20 cellular contexts compared by ENCODE assay signal in the genomic region with DNA sequence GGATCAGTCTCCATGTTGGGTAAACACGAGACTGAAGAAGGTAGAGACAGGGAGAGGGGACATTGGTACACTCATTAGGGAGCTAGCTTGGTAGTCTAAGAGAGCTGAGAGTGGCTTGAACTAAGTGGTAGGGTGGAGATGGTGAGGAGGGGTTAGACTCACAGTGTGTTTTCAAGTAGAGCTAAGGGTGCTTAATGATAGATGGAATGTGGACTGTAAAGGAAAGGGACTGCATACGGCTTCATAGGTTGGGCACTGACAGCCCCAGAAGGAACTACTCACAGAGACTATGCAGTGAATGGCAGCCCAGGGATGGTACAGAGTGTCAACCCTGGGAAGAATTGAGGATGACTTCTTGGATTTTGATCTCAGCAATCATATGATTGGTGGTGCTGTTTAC.
DNase-seq lines count a peak whose midpoint lies in the region; ATAC-seq and TF ChIP-seq lines count a peak whose summit lies in the region.
"Had no signal": no experiment of that assay in that cellular context is flagged by ENCODE, and none has a peak within 500 bp of the region (broad histone marks: within the 10 kb centered on the region; RNA-seq: fewer than 3 reads in every experiment).

No MANE protein-coding gene starts in this region.

- 51% methylated on average over 2 of the region's 2 CpGs for WGBS in SK-N-SH (ENCODE audit: low lambda C conversion rate)
- 0% methylated on average over 1 of the region's 2 CpGs; no CpG with 5 or more reads in 1 of the 2 experiments for WGBS in IMR-90 (ENCODE audit: extremely low coverage in 2 of 2, insufficient read length in 1 of 2), 2 experiments

- H3K36me3 ChIP-seq in SK-N-SH (replicated peaks in 1 of 2; ENCODE audit: control insufficient read depth in 1 of 2, insufficient read depth in 2 of 2, low read length in 1 of 2): peaks cover 0 to 54% of the 10 kb centered on the region in 2 experiments
- no peaks in the 10 kb centered on the region for H3K36me3 ChIP-seq in IMR-90 (ENCODE audit: control insufficient read depth, insufficient read depth, low read length)
- H3K36me3 ChIP-seq: BLaER1 had no signal

- in situ Hi-C loops in IMR-90 (cut with MboI; ENCODE audit: low sequenced_read_pairs): no loop called here

- ATAC-seq in SK-N-SH treated with all-trans-retinoic acid at 6 μM for 48 hours (no peak), IMR-90 (ENCODE audit: low read depth) (no peak), GM21786 (IDR thresholded peaks at IDR 0.05; ENCODE audit: unreplicated experiment) (no peak)
- peak; percentile 28 for ATAC-seq in stimulated activated effector memory CD8-positive, alpha-beta T cell treated with anti-CD3 and anti-CD28 coated beads, Interleukin-12 subunit alpha, Interleukin-12 subunit beta, amount 100 ng/mL, for 72 hours
- ATAC-seq: CD8-positive, alpha-beta T cell had no signal

- no TSS peak for BruUV-seq in IMR-90 (replicated peaks; lab: Mats Ljungman, UMichigan)

- H3K9ac ChIP-seq in SK-N-SH (no peak overlapping the region), IMR-90 (ENCODE audit: low read depth, low read length) (no peak overlapping the region)
- H3K9ac ChIP-seq: BLaER1 had no signal

- H3K79me1 ChIP-seq in IMR-90 (ENCODE audit: low read depth in 1 of 2, low read length in 2 of 2): no peaks in the 10 kb centered on the region

- no peak overlapping the region for H2BK120ac ChIP-seq in IMR-90 (ENCODE audit: low read depth, low read length)

- no peak overlapping the region for H3K4ac ChIP-seq in IMR-90 (ENCODE audit: low read depth, low read length)

- no peak overlapping the region for H3K4me3 ChIP-seq in SK-N-SH (ENCODE audit: low read depth in 2 of 2, low read length in 1 of 2)
- H3K4me3 ChIP-seq in IMR-90 (ENCODE audit: insufficient read depth, low read depth, low read length): no peak overlapping the region
- H3K4me3 ChIP-seq: BLaER1 had no signal

- peaks cover 14% of the 10 kb centered on the region for H3K9me3 Mint-ChIP-seq in stimulated activated effector memory CD8-positive, alpha-beta T cell treated with anti-CD3 and anti-CD28 coated beads, Interleukin-12 subunit alpha, Interleukin-12 subunit beta, amount 100 ng/mL, for 72 hours

- no peak overlapping the region for H3K56ac ChIP-seq in IMR-90 (ENCODE audit: extremely low read depth, insufficient read depth, low read length)

- H2AFZ ChIP-seq in SK-N-SH (ENCODE audit: low read depth): no peak overlapping the region
- H2AFZ ChIP-seq in IMR-90 (replicated peaks; ENCODE audit: low read length, poor library complexity): no peak overlapping the region

- POLR2A ChIA-PET in SK-N-SH (lab: Yijun Ruan, JAX): no interaction called here
- POLR2A ChIA-PET in IMR-90 (lab: Charles Lee; ENCODE audit: unreplicated experiment): no interaction called here

- no peak overlapping the region for H4K8ac ChIP-seq in IMR-90 (ENCODE audit: low read depth in 2 of 2, low read length in 2 of 2)

- dilution Hi-C loops in IMR-90 (cut with HindIII; ENCODE audit: low sequenced_read_pairs, unreplicated experiment): no loop called here

- no peak for TF ChIP-seq EP300 in SK-N-SH (IDR thresholded peaks at IDR 0.05; ENCODE audit: borderline replicate concordance in 1 of 2, low read depth in 1 of 2, low read length in 1 of 2)

- H3K4me3 Mint-ChIP-seq in stimulated activated effector memory CD8-positive, alpha-beta T cell treated with anti-CD3 and anti-CD28 coated beads, Interleukin-12 subunit alpha, Interleukin-12 subunit beta, amount 100 ng/mL, for 72 hours: no peak overlapping the region
- H3K4me3 Mint-ChIP-seq: B cell; CD4-positive, CD25-positive, alpha-beta regulatory T cell; CD8-positive, alpha-beta T cell had no signal

- TF ChIP-seq RAD21 in SK-N-SH (IDR thresholded peaks at IDR 0.05; ENCODE audit: low read length) (no peak), IMR-90 (IDR thresholded peaks at IDR 0.05; ENCODE audit: low read length) (no peak)

- H3K9me3 ChIP-seq in SK-N-SH (no peaks in the 10 kb centered on the region), IMR-90 (ENCODE audit: control insufficient read depth, insufficient read depth, low read length) (peaks cover 5% of the 10 kb centered on the region)
- H3K9me3 ChIP-seq: BLaER1, Caco-2 had no signal

- H3K4me2 ChIP-seq in SK-N-SH: no peak overlapping the region
- H3K4me2 ChIP-seq in IMR-90 (ENCODE audit: low read depth, low read length): no peak overlapping the region
- H3K4me2 ChIP-seq: BLaER1 had no signal

- no peaks in the 10 kb centered on the region for H3K4me1 Mint-ChIP-seq in stimulated activated effector memory CD8-positive, alpha-beta T cell treated with anti-CD3 and anti-CD28 coated beads, Interleukin-12 subunit alpha, Interleukin-12 subunit beta, amount 100 ng/mL, for 72 hours
- H3K4me1 Mint-ChIP-seq: B cell; CD4-positive, CD25-positive, alpha-beta regulatory T cell had no signal

- H3K23ac ChIP-seq in IMR-90 (ENCODE audit: low read depth, low read length): no peak overlapping the region

- H3K27me3 ChIP-seq in SK-N-SH (ENCODE audit: insufficient read depth): no peaks in the 10 kb centered on the region
- H3K27me3 ChIP-seq in IMR-90 (ENCODE audit: control insufficient read depth, insufficient read depth, low read length): no peaks in the 10 kb centered on the region
- H3K27me3 ChIP-seq: BLaER1 had no signal

- H2BK5ac ChIP-seq in IMR-90 (ENCODE audit: low read depth, low read length, poor library complexity, severe bottlenecking): no peak overlapping the region

- no peak for TF ChIP-seq CTCF in SK-N-SH (IDR thresholded peaks at IDR 0.05)
- TF ChIP-seq CTCF in IMR-90 (conservative IDR thresholded peaks at IDR 0.05; ENCODE audit: low read depth, low read length): no peak

- no peak overlapping the region for H4K5ac ChIP-seq in IMR-90 (ENCODE audit: low read depth, low read length)

- no peak for TF ChIP-seq POLR2A in IMR-90 (IDR thresholded peaks at IDR 0.05; ENCODE audit: low read depth, low read length)

- intact Hi-C loops in IMR-90 (cut with micrococcal nuclease): no loop called here

- H3K18ac ChIP-seq in IMR-90 (ENCODE audit: low read depth, low read length): no peak overlapping the region

- H3K4me1 ChIP-seq in SK-N-SH (ENCODE audit: control insufficient read depth in 1 of 2, insufficient read depth in 2 of 2, low read depth in 1 of 2, low read length in 1 of 2) (peaks cover 0 to 6% of the 10 kb centered on the region in 2 experiments; a peak in 2 of 4 replicates), IMR-90 (ENCODE audit: control insufficient read depth, insufficient read depth, low read length) (no peaks in the 10 kb centered on the region)
- H3K4me1 ChIP-seq: BLaER1, Caco-2 had no signal

- peak overlapping the region; percentile 37 for H2AK9ac ChIP-seq in IMR-90 (replicated peaks; ENCODE audit: low read depth, low read length, poor library complexity)

- H3K27ac ChIP-seq in SK-N-SH (ENCODE audit: low read depth in 2 of 2, low read length in 1 of 2) (no peak overlapping the region), IMR-90 (ENCODE audit: insufficient read depth, low read length) (no peak overlapping the region)
- H3K27ac ChIP-seq: 22Rv1, BLaER1, C4-2B had no signal

- no peaks in the 10 kb centered on the region for H3K9me1 ChIP-seq in IMR-90 (ENCODE audit: insufficient read depth, low read length)

- H4K91ac ChIP-seq in IMR-90 (ENCODE audit: insufficient read depth, low read depth, low read length): no peak overlapping the region

- DNase-seq in SK-N-SH: no peak
- no peak for DNase-seq in IMR-90
- no peak for DNase-seq in stimulated activated effector memory CD8-positive, alpha-beta T cell treated with anti-CD3 and anti-CD28 coated beads, Interleukin-12 subunit alpha, Interleukin-12 subunit beta, amount 100 ng/mL, for 72 hours (ENCODE audit: low spot score in 2 of 2)
- no peak for DNase-seq in cerebellum (ENCODE audit: low spot score)
- no peak for DNase-seq in effector CD4-positive, alpha-beta T cell
- DNase-seq: Caco-2; CD4-positive, CD25-positive, alpha-beta regulatory T cell; CD8-positive, alpha-beta T cell; DMS 273 treated with DMSO at 0.1 percent for 48 hours; DMS79; GF-D8; GOT3; H7; HCEC 1CT had no signal

- H3K9me2 ChIP-seq in SK-N-SH: no peaks in the 10 kb centered on the region

- H2AK5ac ChIP-seq in IMR-90 (ENCODE audit: low read depth, low read length): no peak overlapping the region

- peaks cover 100% of the 10 kb centered on the region for H3K79me2 ChIP-seq in SK-N-SH (ENCODE audit: insufficient read depth)

- peaks cover 47% of the 10 kb centered on the region for H3F3A ChIP-seq in SK-N-SH (replicated peaks; ENCODE audit: insufficient read depth)

- CTCF ChIA-PET in SK-N-SH (lab: Yijun Ruan, JAX) (no interaction called here), IMR-90 (lab: Yijun Ruan, JAX) (no interaction called here)

- H4K20me1 ChIP-seq in SK-N-SH (ENCODE audit: insufficient read depth) (peaks cover 10% of the 10 kb centered on the region; the same call in 1 of the 2 replicates), IMR-90 (ENCODE audit: insufficient read depth, low read length) (no peaks in the 10 kb centered on the region)
- H4K20me1 ChIP-seq: BLaER1 had no signal

- no peak overlapping the region for H3K14ac ChIP-seq in IMR-90 (replicated peaks; ENCODE audit: low read depth, low read length)

- no peak overlapping the region for H2BK20ac ChIP-seq in IMR-90 (ENCODE audit: low read depth, low read length)

- H3K36me3 Mint-ChIP-seq in stimulated activated effector memory CD8-positive, alpha-beta T cell treated with anti-CD3 and anti-CD28 coated beads, Interleukin-12 subunit alpha, Interleukin-12 subunit beta, amount 100 ng/mL, for 72 hours: no peaks in the 10 kb centered on the region
- H3K36me3 Mint-ChIP-seq: CD4-positive, CD25-positive, alpha-beta regulatory T cell; CD8-positive, alpha-beta T cell had no signal

- no peak overlapping the region for H3K27ac Mint-ChIP-seq in stimulated activated effector memory CD8-positive, alpha-beta T cell treated with anti-CD3 and anti-CD28 coated beads, Interleukin-12 subunit alpha, Interleukin-12 subunit beta, amount 100 ng/mL, for 72 hours
- H3K27ac Mint-ChIP-seq: B cell; CD8-positive, alpha-beta T cell had no signal

- H2BK15ac ChIP-seq in IMR-90 (ENCODE audit: low read depth, low read length): no peak overlapping the region

TF ChIP-seq in SK-N-SH, 30 proteins besides CTCF, POLR2A, EP300 and RAD21 (continues in another document):
- 0 out of 2 replicates have a peak, but pooled peaks have one; percentile 15 for TF ChIP-seq POLR2AphosphoS5 (IDR thresholded peaks at IDR 0.05; ENCODE audit: low read depth, low read length)

TF ChIP-seq in SK-N-SH treated with all-trans-retinoic acid at 6 μM for 48 hours, 23 proteins besides CTCF, POLR2A, EP300 and RAD21:
- TF ChIP-seq BACH2 (CRISPR knock-in tag; IDR thresholded peaks at IDR 0.05; ENCODE audit: borderline replicate concordance): no peak
- TF ChIP-seq ISL1 (CRISPR knock-in tag; IDR thresholded peaks at IDR 0.05): no peak
- TF ChIP-seq TOX (CRISPR knock-in tag; IDR thresholded peaks at IDR 0.05; ENCODE audit: borderline replicate concordance): no peak

TF ChIP-seq in IMR-90, 13 proteins besides CTCF, POLR2A, EP300 and RAD21 (continues in another document):
- TF ChIP-seq, protein P1, sequence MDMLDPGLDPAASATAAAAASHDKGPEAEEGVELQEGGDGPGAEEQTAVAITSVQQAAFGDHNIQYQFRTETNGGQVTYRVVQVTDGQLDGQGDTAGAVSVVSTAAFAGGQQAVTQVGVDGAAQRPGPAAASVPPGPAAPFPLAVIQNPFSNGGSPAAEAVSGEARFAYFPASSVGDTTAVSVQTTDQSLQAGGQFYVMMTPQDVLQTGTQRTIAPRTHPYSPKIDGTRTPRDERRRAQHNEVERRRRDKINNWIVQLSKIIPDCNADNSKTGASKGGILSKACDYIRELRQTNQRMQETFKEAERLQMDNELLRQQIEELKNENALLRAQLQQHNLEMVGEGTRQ (IDR thresholded peaks at IDR 0.05; ENCODE audit: low read depth, low read length): no peak
